8 cellular contexts compared by ENCODE assay signal in genomic region chr1:244163861-244164562, GRCh38.
A peak's percentile ranks its signal among the peaks of the same experiment; 100 is the strongest.
DNase-seq lines count a peak whose midpoint lies in the region; ATAC-seq and TF ChIP-seq lines count a peak whose summit lies in the region.

No MANE protein-coding gene starts in this region.

- H3K9me3 ChIP-seq in adipocyte (ENCODE audit: control insufficient read depth, low read length) (no peaks in the 10 kb centered on the region), right atrium auricular region (no peaks in the 10 kb centered on the region), stomach (no peaks in the 10 kb centered on the region), transverse colon (no peaks in the 10 kb centered on the region)
- H3K9me3 ChIP-seq in CD4-positive, alpha-beta memory T cell (ENCODE audit: control insufficient read depth in 1 of 2, low read length in 2 of 2): no peaks in the 10 kb centered on the region

- H3K9ac ChIP-seq in adipocyte (ENCODE audit: low read length): no peak overlapping the region

- ATAC-seq in HG02642 (IDR thresholded peaks at IDR 0.05; ENCODE audit: poor library complexity, unreplicated experiment): no peak

- POLR2A ChIA-PET in CD4-positive, alpha-beta memory T cell (lab: Charles Lee; ENCODE audit: partially characterized antibody): no interaction called here

- TF ChIP-seq EP300 in stomach (IDR thresholded peaks at IDR 0.05): no peak
- TF ChIP-seq EP300 in transverse colon (IDR thresholded peaks at IDR 0.05; ENCODE audit: low read depth): no peak

- no peak for TF ChIP-seq CTCF in right atrium auricular region (IDR thresholded peaks at IDR 0.05)
- no peak for TF ChIP-seq CTCF in stomach (IDR thresholded peaks at IDR 0.05)
- TF ChIP-seq CTCF in transverse colon (IDR thresholded peaks at IDR 0.05): no peak
- no peak for TF ChIP-seq CTCF in dorsolateral prefrontal cortex (IDR thresholded peaks at IDR 0.05 in 54 of 56, conservative IDR thresholded peaks at IDR 0.05 in 2 of 56; ENCODE audit: low read depth in 1 of 56, partially characterized antibody in 56 of 56)

- H3K27ac Mint-ChIP-seq in CD4-positive, alpha-beta memory T cell: no peak overlapping the region

- no peaks in the 10 kb centered on the region for H3K4me1 Mint-ChIP-seq in CD4-positive, alpha-beta memory T cell

- no peaks in the 10 kb centered on the region for H3K36me3 ChIP-seq in adipocyte (ENCODE audit: control insufficient read depth, insufficient read depth, low read length, severe bottlenecking)
- H3K36me3 ChIP-seq in right atrium auricular region: no peaks in the 10 kb centered on the region
- H3K36me3 ChIP-seq in stomach: no peaks in the 10 kb centered on the region
- H3K36me3 ChIP-seq in CD4-positive, alpha-beta memory T cell (ENCODE audit: insufficient read depth, low read length): no peaks in the 10 kb centered on the region
- H3K36me3 ChIP-seq in transverse colon: no peaks in the 10 kb centered on the region

- WGBS in stomach, 5 donors: 63 to 79% (median 72%) methylated on average over 9 of the region's 9 CpGs
- WGBS in transverse colon (ENCODE audit: low coverage in 1 of 2), 2 donors: 77 to 83% methylated on average over 2 to 9 of the region's 9 CpGs

- intact Hi-C loops in stomach (cut with DNase I; ENCODE audit: low total_unique reads): no loop called here
- intact Hi-C loops in CD4-positive, alpha-beta memory T cell (cut with micrococcal nuclease): no loop called here
- intact Hi-C loops in transverse colon (cut with DNase I; ENCODE audit: low total_unique reads): no loop called here
- intact Hi-C loops in dorsolateral prefrontal cortex (cut with DNase I): no loop called here

- H3K27me3 ChIP-seq in adipocyte (replicated peaks; ENCODE audit: control insufficient read depth, insufficient read depth, low read length) (no peaks in the 10 kb centered on the region), right atrium auricular region (no peaks in the 10 kb centered on the region), stomach (no peaks in the 10 kb centered on the region), transverse colon (no peaks in the 10 kb centered on the region), dorsolateral prefrontal cortex (no peaks in the 10 kb centered on the region)
- H3K27me3 ChIP-seq in CD4-positive, alpha-beta memory T cell (ENCODE audit: insufficient read depth, low read length): no peaks in the 10 kb centered on the region

- no peaks in the 10 kb centered on the region for H3K27me3 Mint-ChIP-seq in CD4-positive, alpha-beta memory T cell

- H3K9me3 Mint-ChIP-seq in CD4-positive, alpha-beta memory T cell: peaks cover 0 to 2% (median 0%) of the 10 kb centered on the region in 8 donors

- no peak overlapping the region for H3K4me3 Mint-ChIP-seq in CD4-positive, alpha-beta memory T cell

- no peaks in the 10 kb centered on the region for H3K36me3 Mint-ChIP-seq in CD4-positive, alpha-beta memory T cell

- no peak for TF ChIP-seq POLR2A in stomach (IDR thresholded peaks at IDR 0.05)
- TF ChIP-seq POLR2A in transverse colon (IDR thresholded peaks at IDR 0.05): no peak

- peak overlapping the region; percentile 31 for H3K4me3 ChIP-seq in adipocyte (ENCODE audit: low read length)
- H3K4me3 ChIP-seq in right atrium auricular region: no peak overlapping the region
- H3K4me3 ChIP-seq in stomach: no peak overlapping the region
- no peak overlapping the region for H3K4me3 ChIP-seq in CD4-positive, alpha-beta memory T cell (ENCODE audit: low read length in 2 of 2)
- no peak overlapping the region for H3K4me3 ChIP-seq in transverse colon
- no peak overlapping the region for H3K4me3 ChIP-seq in dorsolateral prefrontal cortex

- in situ Hi-C loops in transverse colon (cut with MboI; ENCODE audit: low pct_ligation_motif_present in 1 of 4, low pct_unique_long_range_greater_than_20kb in 1 of 4, low sequenced_read_pairs in 3 of 4): no loop called here

- peak overlapping the region; percentile 58 to 75 for H3K27ac ChIP-seq in right atrium auricular region
- peak overlapping the region in 4 of 5 donors; percentile 26 to 44 (median 35) for H3K27ac ChIP-seq in stomach
- H3K27ac ChIP-seq in CD4-positive, alpha-beta memory T cell (ENCODE audit: low read depth, low read length): no peak overlapping the region
- H3K27ac ChIP-seq in transverse colon: peak overlapping the region in 1 of 4 donors; percentile 27
- H3K27ac ChIP-seq in dorsolateral prefrontal cortex: peak overlapping the region in 6 of 59 donors; percentile 14 to 38 (median 26)

- CTCF ChIA-PET in CD4-positive, alpha-beta memory T cell (lab: Charles Lee; ENCODE audit: partially characterized antibody): no interaction called here

- DNase-seq in HS-27A (ENCODE audit: low read depth) (peak; percentile 93), adipocyte (ENCODE audit: low read depth) (peak; percentile 92), right atrium auricular region (ENCODE audit: low spot score) (no peak), stomach (no peak), transverse colon (no peak), dorsolateral prefrontal cortex (no peak)
- DNase-seq in CD4-positive, alpha-beta memory T cell: no peak

- H3K4me1 ChIP-seq in adipocyte (ENCODE audit: control insufficient read depth, insufficient read depth, low read length): peaks cover 12% of the 10 kb centered on the region
- H3K4me1 ChIP-seq in right atrium auricular region: peaks cover 0 to 13% of the 10 kb centered on the region in 2 donors
- H3K4me1 ChIP-seq in stomach: peaks cover 0 to 6% (median 2%) of the 10 kb centered on the region in 4 donors
- no peaks in the 10 kb centered on the region for H3K4me1 ChIP-seq in CD4-positive, alpha-beta memory T cell (ENCODE audit: insufficient read depth, low read length)
- no peaks in the 10 kb centered on the region for H3K4me1 ChIP-seq in transverse colon

Comparison
In these comparisons a context has a peak if more than half of its experiments do, and no peak if none do; other contexts are left out.
1. DNase-seq: peak in HS-27A (single experiment) and adipocyte (single experiment); none in right atrium auricular region (single experiment), stomach (single experiment), CD4-positive, alpha-beta memory T cell (0 of 5), transverse colon (single experiment) and dorsolateral prefrontal cortex (0 of 10).